In the genomic region with DNA sequence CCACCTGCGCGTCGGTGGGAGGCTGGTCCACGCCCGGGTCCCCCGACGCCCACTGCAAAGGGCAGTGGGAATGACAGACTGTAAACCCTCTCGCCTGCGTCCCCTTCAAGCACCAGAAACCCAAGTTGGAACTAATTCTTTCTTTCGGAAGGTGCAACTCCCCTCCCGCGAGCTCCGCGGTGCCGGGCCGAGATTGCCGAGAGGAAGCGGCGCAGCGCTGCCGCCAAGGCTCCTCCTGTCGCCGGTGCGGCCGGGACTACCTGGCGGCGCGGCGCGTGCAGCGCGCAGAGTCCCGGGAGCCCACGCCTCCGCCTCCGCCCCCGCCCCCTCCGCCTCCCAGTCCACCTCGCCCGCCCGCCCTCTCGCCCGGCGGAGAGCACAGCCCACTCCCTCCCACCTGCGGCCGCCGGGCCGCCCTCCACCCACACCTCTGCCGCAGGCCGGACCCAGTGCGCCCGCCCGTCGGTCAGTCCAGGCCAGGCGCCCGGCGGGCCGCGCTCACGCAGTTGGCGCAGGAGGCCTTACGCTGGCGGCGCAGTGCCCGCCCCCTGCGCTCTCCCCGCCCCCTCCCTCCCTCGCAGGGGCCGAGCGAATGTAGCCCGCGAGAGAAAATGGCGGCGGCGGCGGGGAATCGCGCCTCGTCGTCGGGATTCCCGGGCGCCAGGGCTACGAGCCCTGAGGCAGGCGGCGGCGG, we compare ENCODE assay signal across 8 cellular contexts. TPM values are rescaled to one million over a fixed set of nuclear protein-coding genes. Genes with fewer than 3 reads are reported as not detected.
DNase-seq lines count a peak whose midpoint lies in the region; ATAC-seq and FAIRE-seq lines count a peak whose summit lies in the region.

Gene MAP3K1 (plus strand): TSS at position 587 of the 694 bp plus-strand sequence. CDS start 25 bp downstream, at position 612.

- peak; percentile 82 for DNase-seq in COR-L47 (lab: John Stamatoyannopoulos, UW)
- DNase-seq in HPDE6-E6E7 (ENCODE audit: extremely low spot score), result peak; percentile 70
- peak; percentile 53 for DNase-seq in RCC 7860 (ENCODE audit: low spot score)
- peak; percentile 72 for DNase-seq in activated T-helper 1 cell treated with anti-CD3 and anti-CD28 coated beads, Interleukin-12 subunit alpha, Interleukin-12 subunit beta, Interleukin-2, Interleukin-4 antibody, amounts not matched to agents 30 ng/mL and 10 ng/mL and 1 ng/mL, durations not matched to agents 14 hours and 24 hours and 36 hours (ENCODE audit: low spot score)
- DNase-seq in fibroblast of gingiva (ENCODE audit: low read depth), result peak; percentile 58
- DNase-seq in naive B cell, result peak; percentile 86
- DNase-seq in stimulated activated effector memory CD8-positive, alpha-beta T cell treated with anti-CD3 and anti-CD28 coated beads, Interleukin-12 subunit alpha, Interleukin-12 subunit beta, amount 100 ng/mL, for 72 hours (ENCODE audit: low spot score in 2 of 2), result peak; percentile 78 to 84

- intact Hi-C loops in activated T-helper 1 cell treated with anti-CD3 and anti-CD28 coated beads, Interleukin-12 subunit alpha, Interleukin-12 subunit beta, Interleukin-2, Interleukin-4 antibody, amounts not matched to agents 30 ng/mL and 10 ng/mL and 1 ng/mL, durations not matched to agents 14 hours and 24 hours and 36 hours (cut with micrococcal nuclease), result loop anchor here (2.0 to 5.0 kb wide), 6 partner anchors 37 to 1278 kb away; partner anchors contain the start of genes IL6ST, MIER3 and SETD9

- no peak for FAIRE-seq in RCC 7860 (lab: Jason Lieb, UNC)

- ATAC-seq in GM19467 (IDR thresholded peaks at IDR 0.05; ENCODE audit: unreplicated experiment) (peak; percentile 50), naive B cell (ENCODE audit: low read depth in 2 of 2) (peak; percentile 60 to 65)
- peak; percentile 81 for ATAC-seq in stimulated activated effector memory CD8-positive, alpha-beta T cell treated with anti-CD3 and anti-CD28 coated beads, Interleukin-12 subunit alpha, Interleukin-12 subunit beta, amount 100 ng/mL, for 72 hours

- H3K36me3 Mint-ChIP-seq in activated T-helper 1 cell treated with anti-CD3 and anti-CD28 coated beads, Interleukin-12 subunit alpha, Interleukin-12 subunit beta, Interleukin-2, Interleukin-4 antibody, amounts not matched to agents 30 ng/mL and 10 ng/mL and 1 ng/mL, durations not matched to agents 14 hours and 24 hours and 36 hours (ENCODE audit: low read depth), result no peaks in the 10 kb centered on the region
- H3K36me3 Mint-ChIP-seq in naive B cell, result no peaks in the 10 kb centered on the region
- peaks cover 4% of the 10 kb centered on the region for H3K36me3 Mint-ChIP-seq in stimulated activated effector memory CD8-positive, alpha-beta T cell treated with anti-CD3 and anti-CD28 coated beads, Interleukin-12 subunit alpha, Interleukin-12 subunit beta, amount 100 ng/mL, for 72 hours

- no peaks in the 10 kb centered on the region for H3K9me3 Mint-ChIP-seq in activated T-helper 1 cell treated with anti-CD3 and anti-CD28 coated beads, Interleukin-12 subunit alpha, Interleukin-12 subunit beta, Interleukin-2, Interleukin-4 antibody, amounts not matched to agents 30 ng/mL and 10 ng/mL and 1 ng/mL, durations not matched to agents 14 hours and 24 hours and 36 hours
- H3K9me3 Mint-ChIP-seq in naive B cell, result no peaks in the 10 kb centered on the region
- H3K9me3 Mint-ChIP-seq in stimulated activated effector memory CD8-positive, alpha-beta T cell treated with anti-CD3 and anti-CD28 coated beads, Interleukin-12 subunit alpha, Interleukin-12 subunit beta, amount 100 ng/mL, for 72 hours, result no peaks in the 10 kb centered on the region

- peak within 1 kb of the TSS; percentile 82 for H3K27ac Mint-ChIP-seq in activated T-helper 1 cell treated with anti-CD3 and anti-CD28 coated beads, Interleukin-12 subunit alpha, Interleukin-12 subunit beta, Interleukin-2, Interleukin-4 antibody, amounts not matched to agents 30 ng/mL and 10 ng/mL and 1 ng/mL, durations not matched to agents 14 hours and 24 hours and 36 hours
- peak within 1 kb of the TSS; percentile 97 to 98 (median 97) for H3K27ac Mint-ChIP-seq in naive B cell
- H3K27ac Mint-ChIP-seq in stimulated activated effector memory CD8-positive, alpha-beta T cell treated with anti-CD3 and anti-CD28 coated beads, Interleukin-12 subunit alpha, Interleukin-12 subunit beta, amount 100 ng/mL, for 72 hours, result peak within 1 kb of the TSS; percentile 89

- peaks cover 48% of the 10 kb centered on the region for H3K4me1 Mint-ChIP-seq in activated T-helper 1 cell treated with anti-CD3 and anti-CD28 coated beads, Interleukin-12 subunit alpha, Interleukin-12 subunit beta, Interleukin-2, Interleukin-4 antibody, amounts not matched to agents 30 ng/mL and 10 ng/mL and 1 ng/mL, durations not matched to agents 14 hours and 24 hours and 36 hours (ENCODE audit: low read depth)
- H3K4me1 Mint-ChIP-seq in naive B cell, result peaks cover 40 to 44% (median 42%) of the 10 kb centered on the region in 3 donors
- peaks cover 21% of the 10 kb centered on the region for H3K4me1 Mint-ChIP-seq in stimulated activated effector memory CD8-positive, alpha-beta T cell treated with anti-CD3 and anti-CD28 coated beads, Interleukin-12 subunit alpha, Interleukin-12 subunit beta, amount 100 ng/mL, for 72 hours

- H3K4me3 Mint-ChIP-seq in activated T-helper 1 cell treated with anti-CD3 and anti-CD28 coated beads, Interleukin-12 subunit alpha, Interleukin-12 subunit beta, Interleukin-2, Interleukin-4 antibody, amounts not matched to agents 30 ng/mL and 10 ng/mL and 1 ng/mL, durations not matched to agents 14 hours and 24 hours and 36 hours, result peak within 1 kb of the TSS; percentile 91
- peak within 1 kb of the TSS; percentile 93 to 100 (median 94) for H3K4me3 Mint-ChIP-seq in naive B cell
- peak within 1 kb of the TSS; percentile 85 for H3K4me3 Mint-ChIP-seq in stimulated activated effector memory CD8-positive, alpha-beta T cell treated with anti-CD3 and anti-CD28 coated beads, Interleukin-12 subunit alpha, Interleukin-12 subunit beta, amount 100 ng/mL, for 72 hours

- peaks cover 2% of the 10 kb centered on the region for H3K27me3 Mint-ChIP-seq in activated T-helper 1 cell treated with anti-CD3 and anti-CD28 coated beads, Interleukin-12 subunit alpha, Interleukin-12 subunit beta, Interleukin-2, Interleukin-4 antibody, amounts not matched to agents 30 ng/mL and 10 ng/mL and 1 ng/mL, durations not matched to agents 14 hours and 24 hours and 36 hours (ENCODE audit: insufficient read depth)
- H3K27me3 Mint-ChIP-seq in naive B cell, result no peaks in the 10 kb centered on the region

RNA-seq across cellular contexts. Expression of gene MAP3K1, which starts in this region (rescaled TPM):
- 23.6 and 25.3 TPM in 2 replicates for total RNA-seq in activated T-helper 1 cell treated with anti-CD3 and anti-CD28 coated beads, Interleukin-12 subunit alpha, Interleukin-12 subunit beta, Interleukin-2, Interleukin-4 antibody, amounts not matched to agents 30 ng/mL and 10 ng/mL and 1 ng/mL, durations not matched to agents 14 hours and 24 hours and 36 hours
- polyA plus RNA-seq in naive B cell (ENCODE audit: low read depth in 6 of 6), result 100 to 1,000 TPM in 1 of 6 donors, 10 to 100 TPM in 5; 39.8 to 106 (median 90.2) TPM

Comparison
In these comparisons a context has a peak if more than half of its experiments do, and no peak if none do; other contexts are left out.
1. Peak in every context shown above with its lines: DNase-seq and ATAC-seq.